ENCODE assay signal across 8 cellular contexts in the genomic region with DNA sequence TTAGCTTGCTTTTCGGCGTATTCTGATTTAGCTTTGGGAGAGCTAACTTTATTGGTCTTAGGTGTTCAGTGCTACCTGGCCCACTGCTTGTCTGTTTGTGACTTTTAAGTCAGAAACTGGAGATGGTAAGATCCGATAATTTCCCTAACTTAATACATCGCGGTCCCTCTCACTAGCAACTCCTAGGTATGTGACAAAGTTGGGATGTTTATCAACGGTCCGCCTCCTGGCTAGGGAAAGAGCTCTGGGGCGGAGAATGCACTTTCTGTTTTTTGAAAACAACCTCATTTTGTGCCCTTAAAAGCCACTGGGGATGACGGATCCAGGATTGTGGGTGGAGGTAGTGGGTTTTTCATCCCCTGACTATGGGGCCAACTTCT. TPM values are rescaled to one million over a fixed set of nuclear protein-coding genes. Genes with fewer than 3 reads are reported as not detected.
DNase-seq lines count a peak whose midpoint lies in the region; ATAC-seq and TF ChIP-seq lines count a peak whose summit lies in the region.

No MANE protein-coding gene starts in this region.

- intact Hi-C loops in mammary epithelial cell (cut with micrococcal nuclease): no loop called here

- in situ Hi-C loops in mammary epithelial cell (cut with MboI; ENCODE audit: low sequenced_read_pairs in 2 of 2): loop anchor here in 1 of 2 donors (10.0 to 25.0 kb wide), 2 partner anchors 354 to 1156 kb away; no protein-coding TSS in a partner anchor

- no peak for TF ChIP-seq RAD21 in Ishikawa (IDR thresholded peaks at IDR 0.05; ENCODE audit: low read depth)

- DNase-seq in AG10803 (ENCODE audit: low read depth) (no peak), mammary epithelial cell (no peak), NCI-H2029 treated with DMSO at 0.1 percent for 48 hours (lab: John Stamatoyannopoulos, UW) (no peak), DMS53 treated with DMSO at 0.1 percent for 48 hours (lab: John Stamatoyannopoulos, UW; ENCODE audit: unreplicated experiment) (no peak)

- peak overlapping the region; percentile 97 for H3K9ac ChIP-seq in mammary epithelial cell (ENCODE audit: insufficient read depth, low read length)
- peak overlapping the region; percentile 94 for H3K9ac ChIP-seq in mucosa of stomach (ENCODE audit: low read length)

- H3K4me1 ChIP-seq in mammary epithelial cell (ENCODE audit: insufficient read depth, low read length): peaks cover 57% of the 10 kb centered on the region
- peaks cover 40% of the 10 kb centered on the region for H3K4me1 ChIP-seq in mucosa of stomach (ENCODE audit: control insufficient read depth, insufficient read depth, low read length)

- peaks cover 61% of the 10 kb centered on the region for H3K79me2 ChIP-seq in mammary epithelial cell (ENCODE audit: insufficient read depth, low read length)

- H3K4me3 ChIP-seq in AG10803 (ENCODE audit: low read length): peak overlapping the region; percentile 93
- peak overlapping the region; percentile 92 to 95 (median 95) for H3K4me3 ChIP-seq in mammary epithelial cell (replicated peaks in 1 of 3; ENCODE audit: insufficient read depth in 1 of 3, low read depth in 2 of 3, low read length in 3 of 3)
- H3K4me3 ChIP-seq in mucosa of stomach (ENCODE audit: low read length): peak overlapping the region; percentile 70

- ATAC-seq in GM21723 (IDR thresholded peaks at IDR 0.05; ENCODE audit: unreplicated experiment): no peak
- ATAC-seq in HG02571 (IDR thresholded peaks at IDR 0.05; ENCODE audit: unreplicated experiment): no peak

- no peaks in the 10 kb centered on the region for H4K20me1 ChIP-seq in mammary epithelial cell (ENCODE audit: insufficient read depth, low read length)

- TF ChIP-seq CTCF in AG10803 (conservative IDR thresholded peaks at IDR 0.05; ENCODE audit: low read length) (no peak), mammary epithelial cell (conservative IDR thresholded peaks at IDR 0.05 in 1 of 2, IDR thresholded peaks at IDR 0.05 in 1 of 2; ENCODE audit: extremely low read depth in 1 of 2, insufficient read depth in 1 of 2, low read depth in 1 of 2, low read length in 2 of 2) (no peak)

- WGBS in mammary epithelial cell (ENCODE audit: low coverage, missing lambda C conversion rate): under 1% methylated on average over 9 of the region's 9 CpGs

- H3K9me3 ChIP-seq in mammary epithelial cell (replicated peaks; ENCODE audit: insufficient read depth, low read length) (no peaks in the 10 kb centered on the region), mucosa of stomach (ENCODE audit: control insufficient read depth, low read length) (no peaks in the 10 kb centered on the region)

- CTCF ChIA-PET in mammary epithelial cell (lab: Charles Lee; ENCODE audit: low non-redundant PET): no interaction called here

- no peak; the same call in 1 of the 2 replicates for TF ChIP-seq EP300 in Ishikawa (IDR thresholded peaks at IDR 0.05; ENCODE audit: borderline replicate concordance)

- H2AFZ ChIP-seq in mammary epithelial cell (ENCODE audit: low read depth, low read length): no peak overlapping the region

- BruUV-seq in mammary epithelial cell (replicated peaks; lab: Mats Ljungman, UMichigan): no TSS peak

- H3K36me3 ChIP-seq in mammary epithelial cell (ENCODE audit: insufficient read depth, low read length): peaks cover 3% of the 10 kb centered on the region
- H3K36me3 ChIP-seq in mucosa of stomach (ENCODE audit: control insufficient read depth, insufficient read depth, low read length): no peaks in the 10 kb centered on the region

- peak overlapping the region; percentile 90 for H3K4me2 ChIP-seq in mammary epithelial cell (ENCODE audit: insufficient read depth, low read depth, low read length)

- H3K27me3 ChIP-seq in mammary epithelial cell (ENCODE audit: insufficient read depth, low read length): no peaks in the 10 kb centered on the region
- no peaks in the 10 kb centered on the region for H3K27me3 ChIP-seq in mucosa of stomach (ENCODE audit: control insufficient read depth, insufficient read depth, low read length)

- H3K27ac ChIP-seq in mammary epithelial cell (ENCODE audit: insufficient read depth, low read depth, low read length): peak overlapping the region; percentile 86

- dilution Hi-C loops in mammary epithelial cell (cut with HindIII; ENCODE audit: low sequenced_read_pairs): no loop called here

TF ChIP-seq in Ishikawa, 13 proteins besides CTCF, POLR2A, EP300 and RAD21:
- TF ChIP-seq YY1 (IDR thresholded peaks at IDR 0.05; ENCODE audit: low read depth) (no peak), TEAD4 (IDR thresholded peaks at IDR 0.05) (0 out of 2 replicates have a peak, but pooled peaks have one; percentile 21)
TF ChIP-seq in Ishikawa: peak in this region for 1.

RNA-seq across cellular contexts. Expression of a gene that starts 1.2 kb away (rescaled TPM):
- total RNA-seq in mammary epithelial cell: 10 to 100 TPM; 13.3 to 23.0 TPM
- 4.7 TPM for polyA plus RNA-seq in mammary epithelial cell
- polyA minus RNA-seq in mammary epithelial cell: 9.5 TPM

RNA-seq across cellular contexts. Expression of a gene that starts 22.4 kb away (rescaled TPM):
- 1 to 10 TPM in 1 of 2 donors, not detected in 1; 1.7 TPM for total RNA-seq in mammary epithelial cell
- 0.74 TPM for polyA plus RNA-seq in mammary epithelial cell
- not detected for polyA minus RNA-seq in mammary epithelial cell
